8 cellular contexts compared by ENCODE assay signal in the genomic region with DNA sequence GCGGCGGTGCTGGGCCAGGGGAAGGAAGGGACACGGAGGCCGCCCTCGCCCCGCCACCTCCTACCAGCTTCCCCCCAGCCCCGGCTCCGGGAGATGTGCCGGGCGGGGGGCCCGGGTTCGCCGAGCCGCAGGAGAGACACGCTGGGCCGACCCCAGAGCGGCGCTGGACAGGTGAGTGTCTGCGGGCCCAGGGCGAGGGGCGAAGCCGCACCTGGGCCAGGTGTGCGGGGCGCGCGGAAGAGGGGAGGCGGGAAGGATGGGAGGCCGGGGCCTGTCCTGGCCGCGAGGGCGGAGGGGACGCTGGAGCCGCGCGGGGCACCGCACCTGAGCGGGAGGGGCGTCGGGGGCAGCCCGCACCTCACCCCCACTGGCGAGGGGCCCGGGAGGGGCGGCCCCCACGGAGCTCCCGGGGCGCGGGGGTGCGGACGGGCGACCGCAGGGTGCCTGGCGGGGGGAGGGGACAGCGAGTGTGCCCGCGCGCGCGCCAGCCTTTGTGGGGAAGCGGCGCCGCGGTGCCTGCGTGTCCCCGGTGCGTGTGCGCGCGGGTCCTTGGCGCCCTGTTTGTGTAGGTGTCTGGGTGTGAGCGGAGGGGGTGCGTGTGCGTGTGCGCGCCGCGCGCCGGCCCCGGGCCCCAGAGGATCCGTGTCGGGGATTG.
DNase-seq lines count a peak whose midpoint lies in the region; ATAC-seq, FAIRE-seq and TF ChIP-seq lines count a peak whose summit lies in the region.
"Not testable (repeated sequence)": the region's sequence is repeated elsewhere in the genome, so short reads cannot be mapped to it uniquely, and the experiment has no call there.

No MANE protein-coding gene starts in this region.

- not testable (repeated sequence) for H4K20me1 ChIP-seq in HepG2 (ENCODE audit: insufficient read depth, low read length)

- H3K4me3 ChIP-seq in GM08714 (ENCODE audit: low read length) (peak overlapping the region; percentile 75), astrocyte of the cerebellum (ENCODE audit: low read depth, low read length) (peak overlapping the region; percentile 67), esophagus squamous epithelium (peak overlapping the region; percentile 65 to 96 (median 81)), HepG2 (replicated peaks in 1 of 3; ENCODE audit: insufficient read depth in 1 of 3, low read depth in 2 of 3, low read length in 3 of 3) (peak overlapping the region; percentile 47 to 75 (median 71); a peak in 4 of 6 replicates), psoas muscle (peak overlapping the region; percentile 71), upper lobe of right lung (peak overlapping the region; percentile 65)

- POLR2A ChIA-PET in HepG2 (lab: Yijun Ruan, JAX) = not testable (repeated sequence)

- not testable (repeated sequence) for TF ChIP-seq CTCF in astrocyte of the cerebellum (IDR thresholded peaks at IDR 0.05; ENCODE audit: low read depth, low read length, missing control alignments); esophagus squamous epithelium (IDR thresholded peaks at IDR 0.05); HepG2 (CRISPR knock-in tag; IDR thresholded peaks at IDR 0.05); psoas muscle (IDR thresholded peaks at IDR 0.05); upper lobe of right lung (IDR thresholded peaks at IDR 0.05)

- not testable (repeated sequence) for TF ChIP-seq EP300 in HepG2 (IDR thresholded peaks at IDR 0.05; ENCODE audit: low read depth in 2 of 2, low read length in 2 of 2); HepG2 (CRISPR knock-in tag; IDR thresholded peaks at IDR 0.05; ENCODE audit: borderline replicate concordance)

- BruUV-seq in HepG2 (replicated peaks; lab: Mats Ljungman, UMichigan) = not testable (repeated sequence)

- not testable (repeated sequence) for FAIRE-seq in HepG2 (lab: Jason Lieb, UNC)

- not testable (repeated sequence) for H3K9me3 ChIP-seq in esophagus squamous epithelium; HepG2 (ENCODE audit: low read length); psoas muscle; upper lobe of right lung

- not testable (repeated sequence) for H3K79me2 ChIP-seq in HepG2 (ENCODE audit: insufficient read depth, low read length)

- peaks cover 13 to 61% (median 22%) of the 10 kb centered on the region in 3 donors for H3K4me1 ChIP-seq in esophagus squamous epithelium
- H3K4me1 ChIP-seq in HepG2 (ENCODE audit: insufficient read depth, low read length) = peaks cover 35% of the 10 kb centered on the region
- H3K4me1 ChIP-seq in psoas muscle, upper lobe of right lung: not testable (repeated sequence)

- peak overlapping the region; percentile 49; the same call in 1 of the 2 replicates for H3K9ac ChIP-seq in HepG2 (ENCODE audit: insufficient read depth, low read depth, low read length)

- ATAC-seq in HepG2, psoas muscle: not testable (repeated sequence)
- ATAC-seq in upper lobe of right lung = peak; percentile 6

- in situ Hi-C loops in astrocyte of the cerebellum (cut with HindIII; ENCODE audit: low sequenced_read_pairs); HepG2 (cut with HindIII; ENCODE audit: extremely low pct_ligation_motif_present, low pct_unique_long_range_greater_than_20kb): not testable (repeated sequence)

- intact Hi-C loops in esophagus squamous epithelium (cut with DNase I); HepG2 (cut with micrococcal nuclease; ENCODE audit: unreplicated experiment); psoas muscle (cut with DNase I); upper lobe of right lung (cut with DNase I): not testable (repeated sequence)

- CTCF ChIA-PET in HepG2 (lab: Yijun Ruan, JAX; ENCODE audit: low intra/inter-chr PET ratio, low total read pairs) = not testable (repeated sequence)

- WGBS in esophagus squamous epithelium, 2 donors = no CpG with 5 or more reads among the region's 81 CpGs
- WGBS in HepG2 (ENCODE audit: low lambda C conversion rate) = under 1% methylated on average over 29 of the region's 81 CpGs
- 0 to 1% (median 1%) methylated on average over 46 to 81 of the region's 81 CpGs for WGBS in psoas muscle, 3 donors

- not testable (repeated sequence) for TF ChIP-seq POLR2A in esophagus squamous epithelium (IDR thresholded peaks at IDR 0.05); HepG2 (IDR thresholded peaks at IDR 0.05; ENCODE audit: insufficient read depth in 1 of 2, low read depth in 2 of 2, low read length in 2 of 2)

- not testable (repeated sequence) for H3K36me3 ChIP-seq in esophagus squamous epithelium; HepG2 (replicated peaks in 1 of 2; ENCODE audit: control insufficient read depth in 1 of 2, insufficient read depth in 2 of 2, low read length in 2 of 2); psoas muscle (ENCODE audit: insufficient read depth in 1 of 2, low read depth in 1 of 2); upper lobe of right lung

- TF ChIP-seq RAD21 in HepG2 (CRISPR knock-in tag; IDR thresholded peaks at IDR 0.05) = not testable (repeated sequence)

- peak overlapping the region; percentile 49 to 86 (median 70) for H3K27ac ChIP-seq in esophagus squamous epithelium
- H3K27ac ChIP-seq in HepG2 (ENCODE audit: extremely low read length, insufficient read depth, low read length); psoas muscle; upper lobe of right lung: not testable (repeated sequence)

- H2AFZ ChIP-seq in HepG2 (ENCODE audit: low read length) = not testable (repeated sequence)

- H3K4me2 ChIP-seq in HepG2 (ENCODE audit: low read depth, low read length) = peak overlapping the region; percentile 65

- DNase-seq in NCI-H1417 (lab: John Stamatoyannopoulos, UW) (peak; percentile 17 to 77 (median 68)), UCSD-AML1 (lab: John Stamatoyannopoulos, UW; ENCODE audit: unreplicated experiment) (peak; percentile 29), upper lobe of right lung (peak; percentile 73)
- DNase-seq in astrocyte of the cerebellum (ENCODE audit: low read depth); esophagus squamous epithelium (lab: John Stamatoyannopoulos, UW); HepG2 (ENCODE audit: low spot score); psoas muscle: not testable (repeated sequence)

- peaks cover 0 to 32% (median 0%) of the 10 kb centered on the region in 4 donors for H3K27me3 ChIP-seq in esophagus squamous epithelium
- peaks cover 0 to 12% of the 10 kb centered on the region in 2 experiments; a peak in 2 of 5 replicates for H3K27me3 ChIP-seq in HepG2 (ENCODE audit: control insufficient read depth in 1 of 2, insufficient read depth in 2 of 2, low read length in 2 of 2)
- H3K27me3 ChIP-seq in psoas muscle (ENCODE audit: insufficient read depth in 3 of 3, low read length in 2 of 3) = peaks cover 0 to 35% (median 3%) of the 10 kb centered on the region in 3 donors
- not testable (repeated sequence) for H3K27me3 ChIP-seq in upper lobe of right lung

TF ChIP-seq in HepG2, 621 proteins besides CTCF, POLR2A, EP300 and RAD21 (continues in another document):
- peak; percentile 51; the same call in 1 of the 2 replicates for TF ChIP-seq ZFX (CRISPR knock-in tag; IDR thresholded peaks at IDR 0.05; ENCODE audit: low read depth)
- peak; percentile 6; the same call in 1 of the 2 replicates for TF ChIP-seq ZFP82 (CRISPR knock-in tag; IDR thresholded peaks at IDR 0.05; ENCODE audit: borderline replicate concordance)
- TF ChIP-seq, protein P1, sequence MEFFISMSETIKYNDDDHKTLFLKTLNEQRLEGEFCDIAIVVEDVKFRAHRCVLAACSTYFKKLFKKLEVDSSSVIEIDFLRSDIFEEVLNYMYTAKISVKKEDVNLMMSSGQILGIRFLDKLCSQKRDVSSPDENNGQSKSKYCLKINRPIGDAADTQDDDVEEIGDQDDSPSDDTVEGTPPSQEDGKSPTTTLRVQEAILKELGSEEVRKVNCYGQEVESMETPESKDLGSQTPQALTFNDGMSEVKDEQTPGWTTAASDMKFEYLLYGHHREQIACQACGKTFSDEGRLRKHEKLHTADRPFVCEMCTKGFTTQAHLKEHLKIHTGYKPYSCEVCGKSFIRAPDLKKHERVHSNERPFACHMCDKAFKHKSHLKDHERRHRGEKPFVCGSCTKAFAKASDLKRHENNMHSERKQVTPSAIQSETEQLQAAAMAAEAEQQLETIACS (CRISPR knock-in tag; IDR thresholded peaks at IDR 0.05) = peak; percentile 66
- peak; percentile 71 for TF ChIP-seq ZNF777 (CRISPR knock-in tag; IDR thresholded peaks at IDR 0.05)
- TF ChIP-seq, protein P2, sequence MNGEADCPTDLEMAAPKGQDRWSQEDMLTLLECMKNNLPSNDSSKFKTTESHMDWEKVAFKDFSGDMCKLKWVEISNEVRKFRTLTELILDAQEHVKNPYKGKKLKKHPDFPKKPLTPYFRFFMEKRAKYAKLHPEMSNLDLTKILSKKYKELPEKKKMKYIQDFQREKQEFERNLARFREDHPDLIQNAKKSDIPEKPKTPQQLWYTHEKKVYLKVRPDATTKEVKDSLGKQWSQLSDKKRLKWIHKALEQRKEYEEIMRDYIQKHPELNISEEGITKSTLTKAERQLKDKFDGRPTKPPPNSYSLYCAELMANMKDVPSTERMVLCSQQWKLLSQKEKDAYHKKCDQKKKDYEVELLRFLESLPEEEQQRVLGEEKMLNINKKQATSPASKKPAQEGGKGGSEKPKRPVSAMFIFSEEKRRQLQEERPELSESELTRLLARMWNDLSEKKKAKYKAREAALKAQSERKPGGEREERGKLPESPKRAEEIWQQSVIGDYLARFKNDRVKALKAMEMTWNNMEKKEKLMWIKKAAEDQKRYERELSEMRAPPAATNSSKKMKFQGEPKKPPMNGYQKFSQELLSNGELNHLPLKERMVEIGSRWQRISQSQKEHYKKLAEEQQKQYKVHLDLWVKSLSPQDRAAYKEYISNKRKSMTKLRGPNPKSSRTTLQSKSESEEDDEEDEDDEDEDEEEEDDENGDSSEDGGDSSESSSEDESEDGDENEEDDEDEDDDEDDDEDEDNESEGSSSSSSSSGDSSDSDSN (CRISPR knock-in tag; IDR thresholded peaks at IDR 0.05) = peak; percentile 25; the same call in 1 of the 2 replicates
- 0 out of 2 replicates have a peak, but pooled peaks have one; percentile 45 for TF ChIP-seq ATF7-NPFF (CRISPR knock-in tag; IDR thresholded peaks at IDR 0.05; ENCODE audit: low read depth)
- 0 out of 2 replicates have a peak, but pooled peaks have one; percentile 34 for TF ChIP-seq HES4 (CRISPR knock-in tag; IDR thresholded peaks at IDR 0.05; ENCODE audit: borderline replicate concordance)
- TF ChIP-seq ZEB1 (IDR thresholded peaks at IDR 0.05; ENCODE audit: insufficient replicate concordance, low read depth) = peak; percentile 72
- 0 out of 2 replicates have a peak, but pooled peaks have one; percentile 55 for TF ChIP-seq ZBTB1 (CRISPR knock-in tag; IDR thresholded peaks at IDR 0.05; ENCODE audit: borderline replicate concordance)
